ENCODE assay signal across 12 cellular contexts in genomic region chr16:77789646-77790370, GRCh38. TPM values are rescaled to one million over a fixed set of nuclear protein-coding genes. Genes with fewer than 3 reads are reported as not detected.
DNase-seq lines count a peak whose midpoint lies in the region; ATAC-seq and TF ChIP-seq lines count a peak whose summit lies in the region.
"Had no signal": no experiment of that assay in that cellular context is flagged by ENCODE, and none has a peak within 500 bp of the region (broad histone marks: within the 10 kb centered on the region; RNA-seq: fewer than 3 reads in every experiment).

No MANE protein-coding gene starts in this region.

- DNase-seq in SK-N-SH (no peak), brain microvascular endothelial cell (no peak), islet precursor cell (peak; percentile 57), tibial artery (no peak), iPS-NIHi11 (ENCODE audit: low spot score) (no peak)
- DNase-seq: activated CD8-positive, alpha-beta memory T cell treated with anti-CD3 and anti-CD28 coated beads, Interleukin-2, amount 10 ng/mL, durations not matched to agents 7 days and 5 days; naive thymus-derived CD8-positive, alpha-beta T cell; NCI-H2107; spleen had no signal

- 57% methylated on average over 17 of the region's 20 CpGs for WGBS in SK-N-SH (ENCODE audit: low lambda C conversion rate)

- TF ChIP-seq EP300 in SK-N-SH (IDR thresholded peaks at IDR 0.05; ENCODE audit: borderline replicate concordance in 1 of 2, low read depth in 1 of 2, low read length in 1 of 2): no peak

- no peak for TF ChIP-seq RAD21 in SK-N-SH (IDR thresholded peaks at IDR 0.05; ENCODE audit: low read length)

- H2AFZ ChIP-seq in SK-N-SH (ENCODE audit: low read depth): peak overlapping the region; percentile 94; the same call in 1 of the 2 replicates

- H3K27ac ChIP-seq in SK-N-SH (ENCODE audit: low read depth in 2 of 2, low read length in 1 of 2) (no peak overlapping the region; a peak in 1 of 4 replicates), brain microvascular endothelial cell (no peak overlapping the region), tibial artery (peak overlapping the region in 1 of 2 donors; percentile 12)
- H3K27ac ChIP-seq: spleen had no signal

- H3K27me3 ChIP-seq in SK-N-SH (ENCODE audit: insufficient read depth) (no peaks in the 10 kb centered on the region), brain microvascular endothelial cell (replicated peaks) (peaks cover 16% of the 10 kb centered on the region), tibial artery (peaks cover 0 to 22% of the 10 kb centered on the region in 2 donors)

- H3K79me2 ChIP-seq in SK-N-SH (ENCODE audit: insufficient read depth): peaks cover 50% of the 10 kb centered on the region

- H3K9me3 ChIP-seq in SK-N-SH (no peaks in the 10 kb centered on the region), tibial artery (no peaks in the 10 kb centered on the region)
- H3K9me3 ChIP-seq: spleen had no signal

- CTCF ChIA-PET in SK-N-SH (lab: Yijun Ruan, JAX): interaction anchor here (0.7 to 1.9 kb wide), 8 partner anchors 8 to 213 kb away, joined by 3 to 5 read pairs (median 3); no protein-coding TSS in a partner anchor

- intact Hi-C loops in tibial artery (cut with DNase I; ENCODE audit: low total_unique reads): loop anchor here (10.0 kb wide), 1 partner anchor 65 kb away; the partner anchor contains the start of gene NUDT7

- no peak for ATAC-seq in SK-N-SH treated with all-trans-retinoic acid at 6 μM for 48 hours
- ATAC-seq in HG02571 (IDR thresholded peaks at IDR 0.05; ENCODE audit: unreplicated experiment): no peak
- no peak for ATAC-seq in GM19035 (IDR thresholded peaks at IDR 0.05; ENCODE audit: unreplicated experiment)
- ATAC-seq: activated CD8-positive, alpha-beta memory T cell treated with anti-CD3 and anti-CD28 coated beads, Interleukin-2, amount 10 ng/mL, durations not matched to agents 7 days and 5 days; naive thymus-derived CD8-positive, alpha-beta T cell had no signal

- H3F3A ChIP-seq in SK-N-SH (replicated peaks; ENCODE audit: insufficient read depth): peaks cover 12% of the 10 kb centered on the region

- in situ Hi-C loops in brain microvascular endothelial cell (cut with HindIII; ENCODE audit: low pct_ligation_motif_present, low sequenced_read_pairs): no loop called here

- H3K4me1 ChIP-seq in SK-N-SH (ENCODE audit: control insufficient read depth in 1 of 2, insufficient read depth in 2 of 2, low read depth in 1 of 2, low read length in 1 of 2) (peaks cover 6 to 12% of the 10 kb centered on the region in 2 experiments; a peak in 3 of 4 replicates), tibial artery (peaks cover 0 to 21% (median 13%) of the 10 kb centered on the region in 4 donors)

- H3K4me3 ChIP-seq in SK-N-SH (ENCODE audit: low read depth in 2 of 2, low read length in 1 of 2): peak overlapping the region; percentile 81 to 95
- peak overlapping the region; percentile 79 for H3K4me3 ChIP-seq in brain microvascular endothelial cell (ENCODE audit: low read depth, low read length)
- peak overlapping the region; percentile 63 to 83 for H3K4me3 ChIP-seq in tibial artery

- POLR2A ChIA-PET in SK-N-SH (lab: Yijun Ruan, JAX): interaction anchor here (0.6 kb wide), 1 partner anchor 298 kb away, joined by 3 read pairs; no protein-coding TSS in a partner anchor

- peak overlapping the region; percentile 84 for H3K4me2 ChIP-seq in SK-N-SH

- TF ChIP-seq CTCF in SK-N-SH (IDR thresholded peaks at IDR 0.05) (no peak), brain microvascular endothelial cell (IDR thresholded peaks at IDR 0.05; ENCODE audit: low read depth, low read length, missing control alignments) (no peak), tibial artery (IDR thresholded peaks at IDR 0.05) (no peak)

- no peaks in the 10 kb centered on the region for H3K9me2 ChIP-seq in SK-N-SH

- no peaks in the 10 kb centered on the region for H3K36me3 ChIP-seq in SK-N-SH (replicated peaks in 1 of 2; ENCODE audit: control insufficient read depth in 1 of 2, insufficient read depth in 2 of 2, low read length in 1 of 2)
- no peaks in the 10 kb centered on the region for H3K36me3 ChIP-seq in brain microvascular endothelial cell (replicated peaks)
- no peaks in the 10 kb centered on the region for H3K36me3 ChIP-seq in tibial artery
- H3K36me3 ChIP-seq: spleen had no signal

- H3K9ac ChIP-seq in SK-N-SH: peak overlapping the region; percentile 62

- H4K20me1 ChIP-seq in SK-N-SH (ENCODE audit: insufficient read depth): no peaks in the 10 kb centered on the region

TF ChIP-seq in SK-N-SH, 30 proteins besides CTCF, POLR2A, EP300 and RAD21 (continues in another document):
- TF ChIP-seq MEF2A (IDR thresholded peaks at IDR 0.05; ENCODE audit: borderline replicate concordance, low read depth): no peak
- no peak for TF ChIP-seq RXRA (IDR thresholded peaks at IDR 0.05; ENCODE audit: borderline replicate concordance, low read depth)
- no peak for TF ChIP-seq RCOR1 (IDR thresholded peaks at IDR 0.05; ENCODE audit: low read length)
- no peak for TF ChIP-seq YY1 (IDR thresholded peaks at IDR 0.05; ENCODE audit: low read depth)
- no peak for TF ChIP-seq FOXJ3 (CRISPR knock-in tag; IDR thresholded peaks at IDR 0.05)
- TF ChIP-seq JUND (IDR thresholded peaks at IDR 0.05): no peak
- TF ChIP-seq ELF1 (IDR thresholded peaks at IDR 0.05): no peak
- TF ChIP-seq CHD2 (IDR thresholded peaks at IDR 0.05; ENCODE audit: low read length, partially characterized antibody): no peak
- TF ChIP-seq, protein P1, sequence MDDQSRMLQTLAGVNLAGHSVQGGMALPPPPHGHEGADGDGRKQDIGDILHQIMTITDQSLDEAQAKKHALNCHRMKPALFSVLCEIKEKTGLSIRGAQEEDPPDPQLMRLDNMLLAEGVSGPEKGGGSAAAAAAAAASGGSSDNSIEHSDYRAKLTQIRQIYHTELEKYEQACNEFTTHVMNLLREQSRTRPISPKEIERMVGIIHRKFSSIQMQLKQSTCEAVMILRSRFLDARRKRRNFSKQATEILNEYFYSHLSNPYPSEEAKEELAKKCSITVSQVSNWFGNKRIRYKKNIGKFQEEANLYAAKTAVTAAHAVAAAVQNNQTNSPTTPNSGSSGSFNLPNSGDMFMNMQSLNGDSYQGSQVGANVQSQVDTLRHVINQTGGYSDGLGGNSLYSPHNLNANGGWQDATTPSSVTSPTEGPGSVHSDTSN (IDR thresholded peaks at IDR 0.05): no peak
- no peak for TF ChIP-seq RFX5 (IDR thresholded peaks at IDR 0.05; ENCODE audit: low read length)
- TF ChIP-seq TCF12 (IDR thresholded peaks at IDR 0.05): no peak
- no peak for TF ChIP-seq TAF1 (IDR thresholded peaks at IDR 0.05; ENCODE audit: borderline replicate concordance, low read depth, low read length)
- no peak for TF ChIP-seq EZH2phosphoT487 (IDR thresholded peaks at IDR 0.05; ENCODE audit: borderline replicate concordance, low read depth)
- TF ChIP-seq USF1 (IDR thresholded peaks at IDR 0.05; ENCODE audit: borderline replicate concordance, low read depth): no peak

TF ChIP-seq in SK-N-SH treated with all-trans-retinoic acid at 6 μM for 48 hours, 23 proteins besides CTCF, POLR2A, EP300 and RAD21:
- TF ChIP-seq ARNTL (CRISPR knock-in tag; IDR thresholded peaks at IDR 0.05; ENCODE audit: borderline replicate concordance, low read depth) (no peak), TSHZ2 (CRISPR knock-in tag; IDR thresholded peaks at IDR 0.05) (no peak), GLIS3 (CRISPR knock-in tag; IDR thresholded peaks at IDR 0.05) (no peak), ESRRG (CRISPR knock-in tag; IDR thresholded peaks at IDR 0.05) (no peak), PPARA (CRISPR knock-in tag; IDR thresholded peaks at IDR 0.05; ENCODE audit: borderline replicate concordance) (no peak), OSR1 (CRISPR knock-in tag; IDR thresholded peaks at IDR 0.05) (no peak), CSRNP3 (CRISPR knock-in tag; IDR thresholded peaks at IDR 0.05) (no peak), SNAI2 (CRISPR knock-in tag; IDR thresholded peaks at IDR 0.05) (no peak)

RNA-seq across cellular contexts. Expression of gene VAT1L, which starts 1.4 kb away (rescaled TPM):
- 52.5 and 62.2 TPM in 2 replicates for polyA plus RNA-seq in SK-N-SH (2012; rRNA removed)
- 58.9 and 65.7 TPM in 2 replicates for polyA plus RNA-seq in SK-N-SH (2012; cell fraction: cytosol; rRNA removed)
- polyA plus RNA-seq in SK-N-SH (2012; cell fraction: nucleus; rRNA removed): 20.8 and 29.9 TPM in 2 replicates
- polyA plus RNA-seq: naive thymus-derived CD8-positive, alpha-beta T cell had no signal
